In the genomic region with DNA sequence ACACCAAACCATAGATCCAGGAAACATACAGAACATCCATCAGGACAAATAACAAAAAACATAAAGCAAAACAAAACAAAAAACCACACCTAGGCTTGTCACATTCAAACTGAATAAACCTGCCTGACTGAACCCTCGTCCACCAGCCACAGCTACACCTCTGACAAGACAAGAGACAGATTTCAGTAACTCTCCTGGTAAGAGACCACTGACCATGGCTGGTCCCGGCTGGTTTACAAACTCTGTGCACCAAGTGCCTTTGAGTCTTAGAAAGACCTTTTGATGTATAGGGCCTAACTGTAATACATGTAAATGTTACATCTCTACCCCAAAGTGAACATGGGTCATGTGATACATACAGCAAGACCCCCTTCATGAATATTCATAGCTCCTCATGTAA, we compare ENCODE assay signal across 23 cellular contexts. TPM values are rescaled to one million over a fixed set of nuclear protein-coding genes. Genes with fewer than 3 reads are reported as not detected.
"Had no signal": no experiment of that assay in that cellular context is flagged by ENCODE, and none has a peak within 500 bp of the region (broad histone marks: within the 10 kb centered on the region; RNA-seq: fewer than 3 reads in every experiment).

No MANE protein-coding gene starts in this region.

- H3K4me3 Mint-ChIP-seq: activated naive CD4-positive, alpha-beta T cell treated with anti-CD3 and anti-CD28 coated beads for 36 hours; natural killer cell treated with Interleukin-12 subunit alpha and Interleukin-12 subunit beta and Interleukin-15 and Interleukin-18, amount 100 ng/mL, for 72 hours; T-helper 17 cell had no signal

- H3K27me3 Mint-ChIP-seq: T-helper 17 cell had no signal

- DNase-seq: activated CD4-positive, alpha-beta T cell treated with anti-CD3 and anti-CD28 coated beads for 48 hours; activated CD4-positive, alpha-beta T cell treated with anti-CD3 and anti-CD28 coated beads, Interleukin-2, amount 50 U/mL, for 48 hours; activated naive CD4-positive, alpha-beta T cell treated with anti-CD3 and anti-CD28 coated beads for 36 hours; activated T-cell treated with anti-CD3 and anti-CD28 coated beads, Interleukin-2, amount 50 U/mL, for 48 hours; amniotic stem cell; brain microvascular endothelial cell; foreskin melanocyte; glutamatergic neuron; left ventricle myocardium inferior; right cardiac atrium; stimulated activated CD4-positive, alpha-beta T cell treated with anti-CD3 and anti-CD28 coated beads, Interleukin-2, amount 100 ng/mL, for 48 hours; stimulated activated naive CD8-positive, alpha-beta T cell treated with anti-CD3 and anti-CD28 coated beads, Interleukin-15, Interleukin-2, amounts not matched to agents 100 U/mL and 50 U/mL, for 24 hours; T-helper 17 cell; T1000; testis; trophoblast cell; uterus; WERI-Rb-1 had no signal

- H3K36me3 ChIP-seq: brain microvascular endothelial cell, esophagus muscularis mucosa, left ventricle myocardium inferior, uterus had no signal

- H3K27ac Mint-ChIP-seq: activated naive CD4-positive, alpha-beta T cell treated with anti-CD3 and anti-CD28 coated beads for 36 hours; natural killer cell treated with Interleukin-12 subunit alpha and Interleukin-12 subunit beta and Interleukin-15 and Interleukin-18, amount 100 ng/mL, for 72 hours; T-helper 17 cell had no signal

- H3K4me1 ChIP-seq: testis, uterus had no signal

- H3K9me3 ChIP-seq: esophagus muscularis mucosa, left ventricle myocardium inferior, mucosa of descending colon, testis, uterus had no signal

- H3K4me3 ChIP-seq: esophagus muscularis mucosa, left ventricle myocardium inferior, mucosa of descending colon, testis, uterus had no signal

- H3K27ac ChIP-seq: brain microvascular endothelial cell, esophagus muscularis mucosa, left ventricle myocardium inferior, testis, uterus, WERI-Rb-1 had no signal

- H3K9me3 Mint-ChIP-seq: activated naive CD4-positive, alpha-beta T cell treated with anti-CD3 and anti-CD28 coated beads for 36 hours; natural killer cell treated with Interleukin-12 subunit alpha and Interleukin-12 subunit beta and Interleukin-15 and Interleukin-18, amount 100 ng/mL, for 72 hours had no signal

- H3K36me3 Mint-ChIP-seq: natural killer cell treated with Interleukin-12 subunit alpha and Interleukin-12 subunit beta and Interleukin-15 and Interleukin-18, amount 100 ng/mL, for 72 hours had no signal

- H3K27me3 ChIP-seq: brain microvascular endothelial cell, testis had no signal

- ATAC-seq: activated CD4-positive, CD25-positive, alpha-beta regulatory T cell treated with anti-CD3 and anti-CD28 coated beads, Interleukin-2, amount 50 U/mL, for 24 hours; mucosa of descending colon; natural killer cell treated with Interleukin-12 subunit alpha and Interleukin-12 subunit beta and Interleukin-15 and Interleukin-18, amount 100 ng/mL, for 72 hours; right cardiac atrium; stimulated activated naive CD8-positive, alpha-beta T cell treated with anti-CD3 and anti-CD28 coated beads, Interleukin-15, Interleukin-2, amounts not matched to agents 100 U/mL and 50 U/mL, for 24 hours; T-helper 17 cell had no signal

RNA-seq across cellular contexts. Expression of a gene that starts 8.2 kb away (rescaled TPM):
- total RNA-seq: myocyte had no signal
